ENCODE assay signal across 10 cellular contexts in genomic region chr2:162126145-162126926, GRCh38. TPM values are rescaled to one million over a fixed set of nuclear protein-coding genes. Genes with fewer than 3 reads are reported as not detected.
DNase-seq lines count a peak whose midpoint lies in the region; ATAC-seq and TF ChIP-seq lines count a peak whose summit lies in the region.
"Had no signal": no experiment of that assay in that cellular context is flagged by ENCODE, and none has a peak within 500 bp of the region (broad histone marks: within the 10 kb centered on the region; RNA-seq: fewer than 3 reads in every experiment).

No MANE protein-coding gene starts in this region.

- no peak overlapping the region for H3K4me3 Mint-ChIP-seq in T-helper 17 cell
- H3K4me3 Mint-ChIP-seq in activated T-helper 2 cell treated with anti-CD3 and anti-CD28 coated beads, Interferon-gamma antibody, Interleukin-2, Interleukin-4, amounts not matched to agents 10 μg/mL and 5 μg/mL and 100 μg/mL, durations not matched to agents 14 hours and 24 hours and 36 hours (ENCODE audit: low read depth): no peak overlapping the region

- no peaks in the 10 kb centered on the region for H3K27me3 Mint-ChIP-seq in T-helper 17 cell
- peaks cover 20% of the 10 kb centered on the region for H3K27me3 Mint-ChIP-seq in activated T-helper 2 cell treated with anti-CD3 and anti-CD28 coated beads, Interferon-gamma antibody, Interleukin-2, Interleukin-4, amounts not matched to agents 10 μg/mL and 5 μg/mL and 100 μg/mL, durations not matched to agents 14 hours and 24 hours and 36 hours (ENCODE audit: low read depth)

- intact Hi-C loops in activated T-helper 2 cell treated with anti-CD3 and anti-CD28 coated beads, Interferon-gamma antibody, Interleukin-2, Interleukin-4, amounts not matched to agents 10 μg/mL and 5 μg/mL and 100 μg/mL, durations not matched to agents 14 hours and 24 hours and 36 hours (cut with micrococcal nuclease): loop anchor here (10.0 kb wide), 1 partner anchor 702 kb away; no protein-coding TSS in a partner anchor
- intact Hi-C loops in breast epithelium (cut with DNase I; ENCODE audit: low total_unique reads): no loop called here

- DNase-seq in T-helper 17 cell: no peak
- no peak for DNase-seq in stimulated activated CD4-positive, alpha-beta T cell treated with anti-CD3 and anti-CD28 coated beads, Interleukin-2, amount 100 ng/mL, for 48 hours
- DNase-seq in GM19238 (ENCODE audit: insufficient read length, low spot score): no peak
- DNase-seq in activated T-helper 2 cell treated with anti-CD3 and anti-CD28 coated beads, Interferon-gamma antibody, Interleukin-2, Interleukin-4, amounts not matched to agents 10 μg/mL and 5 μg/mL and 100 μg/mL, durations not matched to agents 14 hours and 24 hours and 36 hours (ENCODE audit: low spot score): no peak
- no peak for DNase-seq in breast epithelium (ENCODE audit: low spot score in 2 of 2)

- no peaks in the 10 kb centered on the region for H3K36me3 ChIP-seq in BLaER1 treated with 17β-estradiol and CSF1 and Interleukin-3, amounts not matched to agents 10 nM and 100 nM
- H3K36me3 ChIP-seq in breast epithelium: no peaks in the 10 kb centered on the region
- H3K36me3 ChIP-seq: cardiac muscle cell had no signal

- peak overlapping the region; percentile 47 to 84 (median 58) for H3K4me2 ChIP-seq in BLaER1 treated with 17β-estradiol and CSF1 and Interleukin-3, amounts not matched to agents 10 nM and 100 nM

- peaks cover 4% of the 10 kb centered on the region for H3K36me3 Mint-ChIP-seq in T-helper 17 cell (ENCODE audit: low read depth)
- no peaks in the 10 kb centered on the region for H3K36me3 Mint-ChIP-seq in activated T-helper 2 cell treated with anti-CD3 and anti-CD28 coated beads, Interferon-gamma antibody, Interleukin-2, Interleukin-4, amounts not matched to agents 10 μg/mL and 5 μg/mL and 100 μg/mL, durations not matched to agents 14 hours and 24 hours and 36 hours (ENCODE audit: low read depth)

- no peaks in the 10 kb centered on the region for H4K20me1 ChIP-seq in BLaER1 treated with 17β-estradiol and CSF1 and Interleukin-3, amounts not matched to agents 10 nM and 100 nM

- H3K4me1 ChIP-seq in BLaER1 treated with 17β-estradiol and CSF1 and Interleukin-3, amounts not matched to agents 10 nM and 100 nM: peaks cover 26 to 39% (median 32%) of the 10 kb centered on the region in 10 experiments
- H3K4me1 ChIP-seq in breast epithelium: no peaks in the 10 kb centered on the region

- no peaks in the 10 kb centered on the region for H3K9me3 Mint-ChIP-seq in activated T-helper 2 cell treated with anti-CD3 and anti-CD28 coated beads, Interferon-gamma antibody, Interleukin-2, Interleukin-4, amounts not matched to agents 10 μg/mL and 5 μg/mL and 100 μg/mL, durations not matched to agents 14 hours and 24 hours and 36 hours

- no peaks in the 10 kb centered on the region for H3K27me3 ChIP-seq in BLaER1 treated with 17β-estradiol and CSF1 and Interleukin-3, amounts not matched to agents 10 nM and 100 nM
- no peaks in the 10 kb centered on the region for H3K27me3 ChIP-seq in breast epithelium
- H3K27me3 ChIP-seq: cardiac muscle cell had no signal

- ATAC-seq in GM19324 (IDR thresholded peaks at IDR 0.05; ENCODE audit: low FRiP score, unreplicated experiment): peak; percentile 85
- ATAC-seq in HG03066 (IDR thresholded peaks at IDR 0.05; ENCODE audit: low read depth, unreplicated experiment): peak; percentile 95
- ATAC-seq in T-helper 17 cell: no peak

- H3K27ac ChIP-seq in BLaER1 treated with 17β-estradiol and CSF1 and Interleukin-3, amounts not matched to agents 10 nM and 100 nM: peak overlapping the region in 9 of 11 experiments; percentile 31 to 60 (median 48); a peak in 18 of 22 replicates
- no peak overlapping the region for H3K27ac ChIP-seq in breast epithelium
- H3K27ac ChIP-seq: cardiac muscle cell had no signal

- H3K4me1 Mint-ChIP-seq in T-helper 17 cell: peaks cover 19% of the 10 kb centered on the region
- peaks cover 22% of the 10 kb centered on the region for H3K4me1 Mint-ChIP-seq in activated T-helper 2 cell treated with anti-CD3 and anti-CD28 coated beads, Interferon-gamma antibody, Interleukin-2, Interleukin-4, amounts not matched to agents 10 μg/mL and 5 μg/mL and 100 μg/mL, durations not matched to agents 14 hours and 24 hours and 36 hours (ENCODE audit: low read depth)

- TF ChIP-seq CTCF in breast epithelium (IDR thresholded peaks at IDR 0.05): no peak

- H3K4me3 ChIP-seq in BLaER1 treated with 17β-estradiol and CSF1 and Interleukin-3, amounts not matched to agents 10 nM and 100 nM: no peak overlapping the region
- no peak overlapping the region for H3K4me3 ChIP-seq in breast epithelium
- H3K4me3 ChIP-seq: cardiac muscle cell had no signal

- peaks cover 0 to 11% (median 0%) of the 10 kb centered on the region in 11 experiments; a peak in 5 of 22 replicates for H3K9me3 ChIP-seq in BLaER1 treated with 17β-estradiol and CSF1 and Interleukin-3, amounts not matched to agents 10 nM and 100 nM (replicated peaks in 1 of 11)
- H3K9me3 ChIP-seq in T-helper 17 cell (ENCODE audit: control insufficient read depth, low read length, poor library complexity, severe bottlenecking) (no peaks in the 10 kb centered on the region), breast epithelium (no peaks in the 10 kb centered on the region)

- H3K27ac Mint-ChIP-seq in T-helper 17 cell: peak overlapping the region; percentile 86
- H3K27ac Mint-ChIP-seq in activated T-helper 2 cell treated with anti-CD3 and anti-CD28 coated beads, Interferon-gamma antibody, Interleukin-2, Interleukin-4, amounts not matched to agents 10 μg/mL and 5 μg/mL and 100 μg/mL, durations not matched to agents 14 hours and 24 hours and 36 hours: no peak overlapping the region

- TF ChIP-seq POLR2A in breast epithelium (IDR thresholded peaks at IDR 0.05): no peak

- no peak overlapping the region for H3K9ac ChIP-seq in BLaER1 treated with 17β-estradiol and CSF1 and Interleukin-3, amounts not matched to agents 10 nM and 100 nM

RNA-seq across cellular contexts. Expression of gene GCG, which starts 25.7 kb away (rescaled TPM):
- total RNA-seq in T-helper 17 cell (not detected), breast epithelium (not detected)
- not detected in 2 replicates for total RNA-seq in activated T-helper 2 cell treated with anti-CD3 and anti-CD28 coated beads, Interferon-gamma antibody, Interleukin-2, Interleukin-4, amounts not matched to agents 10 μg/mL and 5 μg/mL and 100 μg/mL, durations not matched to agents 14 hours and 24 hours and 36 hours
- total RNA-seq: cardiac muscle cell, subcutaneous adipose tissue had no signal

RNA-seq across cellular contexts. Expression of gene DPP4, which starts 52.3 kb away (rescaled TPM):
- total RNA-seq in T-helper 17 cell (10 to 100 TPM; 53.6 to 57.3 TPM), breast epithelium (10 to 100 TPM in 2 of 3 donors, 1 to 10 TPM in 1; 7.5 to 17.3 (median 11.8) TPM)
- 65.8 and 67.0 TPM in 2 replicates for total RNA-seq in activated T-helper 2 cell treated with anti-CD3 and anti-CD28 coated beads, Interferon-gamma antibody, Interleukin-2, Interleukin-4, amounts not matched to agents 10 μg/mL and 5 μg/mL and 100 μg/mL, durations not matched to agents 14 hours and 24 hours and 36 hours
- total RNA-seq: cardiac muscle cell had no signal

Comparison
In these comparisons a context has a peak if more than half of its experiments do, and no peak if none do; other contexts are left out.
1. H3K27ac ChIP-seq: peak in BLaER1 treated with 17β-estradiol and CSF1 and Interleukin-3, amounts not matched to agents 10 nM and 100 nM (9 of 11); none in breast epithelium (0 of 2).